In genomic region chr9:125409637-125410521, GRCh38 we compare ENCODE assay signal across 9 cellular contexts.
A peak's percentile ranks its signal among the peaks of the same experiment; 100 is the strongest.
DNase-seq lines count a peak whose midpoint lies in the region; ATAC-seq and TF ChIP-seq lines count a peak whose summit lies in the region.
"Had no signal": no experiment of that assay in that cellular context is flagged by ENCODE, and none has a peak within 500 bp of the region (broad histone marks: within the 10 kb centered on the region; RNA-seq: fewer than 3 reads in every experiment).

No MANE protein-coding gene starts in this region.

- H3K79me2 ChIP-seq in smooth muscle cell (ENCODE audit: low read depth) = no peaks in the 10 kb centered on the region

- peaks cover 48% of the 10 kb centered on the region for H3K27me3 Mint-ChIP-seq in stimulated activated memory B cell treated with anti-CD40 and anti-IgM and Interleukin-4, amounts not matched to agents 10 μg/mL and 1 μg/mL and 100 μg/mL, for 72 hours

- no peaks in the 10 kb centered on the region for H3K27me3 ChIP-seq in smooth muscle cell (ENCODE audit: low read depth)

- no peaks in the 10 kb centered on the region for H3K36me3 ChIP-seq in smooth muscle cell (ENCODE audit: low read depth)

- peaks cover 5% of the 10 kb centered on the region for H3K9me3 Mint-ChIP-seq in stimulated activated memory B cell treated with anti-CD40 and anti-IgM and Interleukin-4, amounts not matched to agents 10 μg/mL and 1 μg/mL and 100 μg/mL, for 72 hours

- peaks cover 6% of the 10 kb centered on the region for H3F3A ChIP-seq in smooth muscle cell (ENCODE audit: low read depth)

- H2AFZ ChIP-seq in smooth muscle cell (ENCODE audit: low read depth) = no peak overlapping the region

- DNase-seq in NCI-H526 (lab: John Stamatoyannopoulos, UW) = peak; percentile 12 to 33
- DNase-seq in NCI-H526 treated with DMSO at 0.1 percent for 48 hours (lab: John Stamatoyannopoulos, UW) = no peak
- peak; percentile 88 for DNase-seq in LoVo (ENCODE audit: low spot score)
- peak; percentile 41 to 63 for DNase-seq in activated CD4-positive, alpha-beta T cell treated with anti-CD3 and anti-CD28 coated beads, Interleukin-2, amount 50 U/mL, for 48 hours
- peak; percentile 82 for DNase-seq in iPS-NIHi11 (ENCODE audit: low spot score)
- DNase-seq in smooth muscle cell (lab: John Stamatoyannopoulos, UW; ENCODE audit: unreplicated experiment) = no peak

- H3K27ac ChIP-seq in smooth muscle cell (ENCODE audit: low read depth) = no peak overlapping the region
- H3K27ac ChIP-seq: C4-2B had no signal

- no peak overlapping the region for H3K9ac ChIP-seq in smooth muscle cell (ENCODE audit: low read depth)

- H3K4me1 ChIP-seq in smooth muscle cell (ENCODE audit: low read depth) = no peaks in the 10 kb centered on the region

- no peak overlapping the region for H3K4me3 ChIP-seq in smooth muscle cell

- H3K4me3 Mint-ChIP-seq in stimulated activated memory B cell treated with anti-CD40 and anti-IgM and Interleukin-4, amounts not matched to agents 10 μg/mL and 1 μg/mL and 100 μg/mL, for 72 hours = no peak overlapping the region

- ATAC-seq in stimulated activated memory B cell treated with anti-CD40 and anti-IgM and Interleukin-4, amounts not matched to agents 10 μg/mL and 1 μg/mL and 100 μg/mL, for 72 hours = no peak
- ATAC-seq in GM21737 (IDR thresholded peaks at IDR 0.05; ENCODE audit: unreplicated experiment) = no peak

- no peaks in the 10 kb centered on the region for H3K36me3 Mint-ChIP-seq in stimulated activated memory B cell treated with anti-CD40 and anti-IgM and Interleukin-4, amounts not matched to agents 10 μg/mL and 1 μg/mL and 100 μg/mL, for 72 hours

- no peak overlapping the region for H3K27ac Mint-ChIP-seq in stimulated activated memory B cell treated with anti-CD40 and anti-IgM and Interleukin-4, amounts not matched to agents 10 μg/mL and 1 μg/mL and 100 μg/mL, for 72 hours

- no peaks in the 10 kb centered on the region for H4K20me1 ChIP-seq in smooth muscle cell (ENCODE audit: low read depth)

- no peak for TF ChIP-seq CTCF in smooth muscle cell (IDR thresholded peaks at IDR 0.05; ENCODE audit: borderline replicate concordance, insufficient read depth, poor library complexity, severe bottlenecking)

- peaks cover 25% of the 10 kb centered on the region for H3K4me1 Mint-ChIP-seq in stimulated activated memory B cell treated with anti-CD40 and anti-IgM and Interleukin-4, amounts not matched to agents 10 μg/mL and 1 μg/mL and 100 μg/mL, for 72 hours

- no peaks in the 10 kb centered on the region for H3K9me3 ChIP-seq in smooth muscle cell (replicated peaks; ENCODE audit: low read depth)

- WGBS in smooth muscle cell (ENCODE audit: low lambda C conversion rate) = over 99% methylated on average over 12 of the region's 13 CpGs

- no peak overlapping the region for H3K4me2 ChIP-seq in smooth muscle cell

Comparison
In these comparisons a context has a peak if more than half of its experiments do, and no peak if none do; other contexts are left out.
1. DNase-seq: peak in NCI-H526 (2 of 2), LoVo (single experiment), activated CD4-positive, alpha-beta T cell treated with anti-CD3 and anti-CD28 coated beads, Interleukin-2, amount 50 U/mL, for 48 hours (2 of 2) and iPS-NIHi11 (single experiment); none in NCI-H526 treated with DMSO at 0.1 percent for 48 hours (single experiment) and smooth muscle cell (single experiment).